In the genomic region with DNA sequence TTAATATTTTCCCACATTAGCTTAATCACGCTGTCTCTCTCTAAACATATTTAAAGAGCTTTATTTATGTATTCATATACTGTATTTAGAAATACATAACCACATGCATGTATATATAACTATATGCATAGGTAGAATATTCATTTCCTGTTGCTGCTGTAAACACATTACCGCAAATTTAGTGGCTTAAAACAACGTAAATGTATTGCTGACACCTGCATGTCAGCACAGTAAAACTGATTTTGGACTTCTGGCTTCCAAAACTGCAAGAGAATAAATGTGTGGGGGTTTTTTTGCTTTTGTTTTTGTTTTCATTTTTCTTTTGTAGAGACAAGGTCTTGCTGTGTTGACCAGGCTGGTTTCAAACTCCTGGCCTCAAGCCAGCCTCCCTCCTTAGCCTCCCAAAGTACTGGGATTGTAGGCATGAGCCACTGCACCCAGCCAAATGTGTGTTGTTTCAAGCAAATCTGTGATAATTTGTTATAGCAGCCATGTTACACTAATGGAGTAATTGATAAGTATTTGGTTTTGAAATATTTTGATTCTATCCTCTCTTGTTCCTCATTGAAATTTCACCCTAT, we compare ENCODE assay signal across 27 cellular contexts.
"Had no signal": no experiment of that assay in that cellular context is flagged by ENCODE, and none has a peak within 500 bp of the region (broad histone marks: within the 10 kb centered on the region; RNA-seq: fewer than 3 reads in every experiment).

No MANE protein-coding gene starts in this region.

- DNase-seq: occipital lobe; posterior cingulate gyrus; psoas muscle; right cardiac atrium; right lobe of liver; sigmoid colon; small intestine; stimulated activated CD4-positive, alpha-beta T cell treated with anti-CD3 and anti-CD28 coated beads, Interleukin-15, amount 100 ng/mL, for 24 hours; stimulated activated CD4-positive, alpha-beta T cell treated with anti-CD3 and anti-CD28 coated beads, Interleukin-2, amount 100 ng/mL, for 24 hours; stimulated activated CD4-positive, alpha-beta T cell treated with anti-CD3 and anti-CD28 coated beads, Interleukin-2, amount 100 ng/mL, for 48 hours; stimulated activated CD4-positive, alpha-beta T cell treated with anti-CD3 and anti-CD28 coated beads, Interleukin-4, amount 100 ng/mL, for 24 hours; stimulated activated naive B cell treated with anti-CD40 and anti-IgM and Interleukin-4, amounts not matched to agents 10 μg/mL and 1 μg/mL and 100 μg/mL, for 72 hours; stimulated activated naive CD4-positive, alpha-beta T cell treated with Interleukin-2 at 50 U/mL for 16 hours; stomach; thyroid gland; trophoblast cell; upper lobe of left lung had no signal

- H3K4me2 ChIP-seq: neural progenitor cell had no signal

- H3K4me1 ChIP-seq: parathyroid adenoma, psoas muscle, right lobe of liver, thyroid gland, upper lobe of left lung, vagina had no signal

- H3K27ac ChIP-seq: neural progenitor cell, ovary, parathyroid adenoma, psoas muscle, right lobe of liver, sigmoid colon, stomach, thoracic aorta, thyroid gland, tibial nerve, upper lobe of left lung, vagina had no signal

- H3K27ac Mint-ChIP-seq: nephron; neural progenitor cell; progenitor cell of endocrine pancreas; stimulated activated effector memory CD8-positive, alpha-beta T cell treated with anti-CD3 and anti-CD28 coated beads, Interleukin-12 subunit alpha, Interleukin-12 subunit beta, amount 100 ng/mL, for 72 hours; stimulated activated naive B cell treated with anti-CD40 and anti-IgM and Interleukin-4, amounts not matched to agents 10 μg/mL and 1 μg/mL and 100 μg/mL, for 72 hours; stimulated activated naive CD8-positive, alpha-beta T cell treated with anti-CD3 and anti-CD28 coated beads, Interleukin-15, Interleukin-2, amounts not matched to agents 100 ng/mL and 50 ng/mL, for 24 hours had no signal

- ATAC-seq: psoas muscle; right cardiac atrium; right lobe of liver; stimulated activated effector memory CD8-positive, alpha-beta T cell treated with anti-CD3 and anti-CD28 coated beads, Interleukin-12 subunit alpha, Interleukin-12 subunit beta, amount 100 ng/mL, for 72 hours; stimulated activated naive B cell treated with anti-CD40 and anti-IgM and Interleukin-4, amounts not matched to agents 10 μg/mL and 1 μg/mL and 100 μg/mL, for 72 hours had no signal

- H2AFZ ChIP-seq: neural progenitor cell, parathyroid adenoma had no signal

- H3K4me3 ChIP-seq: neural progenitor cell, ovary, psoas muscle, right lobe of liver, sigmoid colon, stomach, thoracic aorta, thyroid gland, tibial nerve, upper lobe of left lung, vagina had no signal

- H3K4me1 Mint-ChIP-seq: nephron; neural progenitor cell; stimulated activated effector memory CD8-positive, alpha-beta T cell treated with anti-CD3 and anti-CD28 coated beads, Interleukin-12 subunit alpha, Interleukin-12 subunit beta, amount 100 ng/mL, for 72 hours; stimulated activated naive B cell treated with anti-CD40 and anti-IgM and Interleukin-4, amounts not matched to agents 10 μg/mL and 1 μg/mL and 100 μg/mL, for 72 hours had no signal

- H3K4me3 Mint-ChIP-seq: nephron; neural progenitor cell; stimulated activated effector memory CD8-positive, alpha-beta T cell treated with anti-CD3 and anti-CD28 coated beads, Interleukin-12 subunit alpha, Interleukin-12 subunit beta, amount 100 ng/mL, for 72 hours; stimulated activated naive B cell treated with anti-CD40 and anti-IgM and Interleukin-4, amounts not matched to agents 10 μg/mL and 1 μg/mL and 100 μg/mL, for 72 hours; stimulated activated naive CD8-positive, alpha-beta T cell treated with anti-CD3 and anti-CD28 coated beads, Interleukin-15, Interleukin-2, amounts not matched to agents 100 ng/mL and 50 ng/mL, for 24 hours had no signal

- H3K9me3 ChIP-seq: ovary, right lobe of liver, sigmoid colon, thoracic aorta, thyroid gland, vagina had no signal

- H3K36me3 Mint-ChIP-seq: neural progenitor cell; stimulated activated effector memory CD8-positive, alpha-beta T cell treated with anti-CD3 and anti-CD28 coated beads, Interleukin-12 subunit alpha, Interleukin-12 subunit beta, amount 100 ng/mL, for 72 hours; stimulated activated naive B cell treated with anti-CD40 and anti-IgM and Interleukin-4, amounts not matched to agents 10 μg/mL and 1 μg/mL and 100 μg/mL, for 72 hours had no signal

- H3K27me3 ChIP-seq: neural progenitor cell, ovary, right lobe of liver, sigmoid colon, stomach, thyroid gland, tibial nerve, upper lobe of left lung, vagina had no signal

- H3K36me3 ChIP-seq: neural progenitor cell, ovary, right lobe of liver, sigmoid colon, stomach, thoracic aorta, thyroid gland, tibial nerve, upper lobe of left lung, vagina had no signal

- H3K9ac ChIP-seq: neural progenitor cell, parathyroid adenoma had no signal

- H3K79me2 ChIP-seq: parathyroid adenoma had no signal
